In genomic region chrX:16778545-16778944, GRCh38 we compare ENCODE assay signal across 19 cellular contexts.
"Had no signal": no experiment of that assay in that cellular context is flagged by ENCODE, and none has a peak within 500 bp of the region (broad histone marks: within the 10 kb centered on the region; RNA-seq: fewer than 3 reads in every experiment).

No MANE protein-coding gene starts in this region.

- H3K79me2 ChIP-seq: parathyroid adenoma had no signal

- H2AFZ ChIP-seq: parathyroid adenoma had no signal

- H3K27me3 ChIP-seq: brain microvascular endothelial cell, neutrophil, testis had no signal

- H3K27ac ChIP-seq: brain microvascular endothelial cell, left ventricle myocardium inferior, neutrophil, parathyroid adenoma, sigmoid colon, testis, WERI-Rb-1 had no signal

- H3K9me3 ChIP-seq: left ventricle myocardium inferior, neutrophil, sigmoid colon, testis had no signal

- H3K36me3 ChIP-seq: brain microvascular endothelial cell, left ventricle myocardium inferior, neutrophil, sigmoid colon, WERI-Rb-1 had no signal

- DNase-seq: activated gamma-delta T cell treated with Interleukin-2 at 50 U/mL for 16 hours; activated T-cell treated with anti-CD3 and anti-CD28 coated beads, Interleukin-2, amount 50 U/mL, for 1 hour; aorta; brain microvascular endothelial cell; caudate nucleus; effector CD4-positive, alpha-beta T cell; hippocampal formation; left ventricle myocardium inferior; sigmoid colon; stimulated activated CD4-positive, alpha-beta T cell treated with anti-CD3 and anti-CD28 coated beads, Interleukin-2, amount 100 ng/mL, for 48 hours; stimulated activated naive CD4-positive, alpha-beta T cell; testis; trophoblast cell; WERI-Rb-1 had no signal

- H3K4me1 ChIP-seq: left ventricle myocardium inferior, parathyroid adenoma, sigmoid colon, testis had no signal

- ATAC-seq: natural killer cell treated with Interleukin-12 subunit alpha and Interleukin-12 subunit beta and Interleukin-15 and Interleukin-18, amount 100 ng/mL, for 72 hours had no signal

- H3K9ac ChIP-seq: parathyroid adenoma had no signal

- FAIRE-seq: endometrium, frontal cortex had no signal

- H3K4me3 ChIP-seq: left ventricle myocardium inferior, sigmoid colon, testis had no signal
